8 cellular contexts compared by ENCODE assay signal in the genomic region with DNA sequence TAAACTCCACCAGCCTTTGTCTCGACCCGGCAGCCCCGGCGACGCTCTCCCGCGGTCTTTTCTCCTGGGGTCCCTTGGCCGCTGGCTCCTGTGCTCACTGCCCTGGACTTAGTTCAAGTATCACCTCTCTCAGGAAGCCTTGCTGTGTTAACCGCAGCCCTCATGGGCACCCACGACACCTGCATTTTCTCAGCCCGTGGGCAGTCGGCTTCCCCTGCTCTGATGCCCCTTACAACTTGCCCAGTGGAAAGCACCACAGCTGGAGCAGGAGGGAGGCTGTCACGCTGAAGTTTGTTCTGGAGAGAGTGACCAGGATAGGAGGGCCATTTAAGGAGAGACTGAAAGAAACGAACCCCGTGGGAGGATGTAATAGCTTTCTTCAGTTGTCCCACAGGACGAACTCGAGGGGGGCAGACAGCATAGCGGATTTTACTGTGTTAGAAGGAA. TPM values are rescaled to one million over a fixed set of nuclear protein-coding genes. Genes with fewer than 3 reads are reported as not detected.
DNase-seq lines count a peak whose midpoint lies in the region; ATAC-seq and TF ChIP-seq lines count a peak whose summit lies in the region.

No MANE protein-coding gene starts in this region.

- DNase-seq in EL: peak; percentile 39
- peak; percentile 32 for DNase-seq in activated naive CD8-positive, alpha-beta T cell treated with anti-CD3 and anti-CD28 coated beads for 36 hours
- no peak for DNase-seq in spleen
- no peak for DNase-seq in NCI-H446 treated with DMSO at 0.1 percent for 48 hours (lab: John Stamatoyannopoulos, UW)
- no peak for DNase-seq in D341Med (ENCODE audit: low spot score)

- no peaks in the 10 kb centered on the region for H3K27me3 ChIP-seq in spleen (replicated peaks in 1 of 7)

- no peak overlapping the region for H3K27ac Mint-ChIP-seq in activated naive CD8-positive, alpha-beta T cell treated with anti-CD3 and anti-CD28 coated beads for 36 hours

- no peak overlapping the region for H3K4me3 Mint-ChIP-seq in activated naive CD8-positive, alpha-beta T cell treated with anti-CD3 and anti-CD28 coated beads for 36 hours

- peaks cover 30% of the 10 kb centered on the region for H3K4me1 Mint-ChIP-seq in activated naive CD8-positive, alpha-beta T cell treated with anti-CD3 and anti-CD28 coated beads for 36 hours

- peak overlapping the region; percentile 74 to 90 (median 85) for H3K27ac ChIP-seq in spleen

- 0 to 1% (median 0%) methylated on average over 16 to 18 of the region's 18 CpGs for WGBS in spleen, 5 donors

- no peaks in the 10 kb centered on the region for H3K9me3 ChIP-seq in spleen

- TF ChIP-seq POLR2A in spleen (IDR thresholded peaks at IDR 0.05): no peak

- ATAC-seq in GM19463 (IDR thresholded peaks at IDR 0.05; ENCODE audit: unreplicated experiment) (peak; percentile 24), HG03457 (IDR thresholded peaks at IDR 0.05; ENCODE audit: unreplicated experiment) (peak; percentile 18)

- no peaks in the 10 kb centered on the region for H3K9me3 Mint-ChIP-seq in activated naive CD8-positive, alpha-beta T cell treated with anti-CD3 and anti-CD28 coated beads for 36 hours

- intact Hi-C loops in spleen (cut with DNase I; ENCODE audit: low total_unique reads): no loop called here

- H3K4me3 ChIP-seq in iPS-11a (ENCODE audit: low read depth, low read length): peak overlapping the region; percentile 92
- H3K4me3 ChIP-seq in spleen: peak overlapping the region; percentile 70 to 97 (median 92)

- no peaks in the 10 kb centered on the region for H3K27me3 Mint-ChIP-seq in activated naive CD8-positive, alpha-beta T cell treated with anti-CD3 and anti-CD28 coated beads for 36 hours

- H3K4me1 ChIP-seq in spleen: peaks cover 10 to 50% (median 32%) of the 10 kb centered on the region in 6 donors

- peaks cover 2% of the 10 kb centered on the region for H3K36me3 Mint-ChIP-seq in activated naive CD8-positive, alpha-beta T cell treated with anti-CD3 and anti-CD28 coated beads for 36 hours

- no peak for TF ChIP-seq CTCF in spleen (IDR thresholded peaks at IDR 0.05 in 8 of 11, conservative IDR thresholded peaks at IDR 0.05 in 3 of 11)

- H3K36me3 ChIP-seq in spleen: peaks cover 0 to 17% (median 4%) of the 10 kb centered on the region in 6 donors

RNA-seq across cellular contexts. Expression of a gene that starts 0.4 kb away (rescaled TPM):
- total RNA-seq in activated naive CD8-positive, alpha-beta T cell treated with anti-CD3 and anti-CD28 coated beads for 36 hours: 1 to 10 TPM; 6.0 to 7.6 TPM
- 10 to 100 TPM in 4 of 7 donors, 1 to 10 TPM in 3; 4.8 to 45.5 (median 11.4) TPM for total RNA-seq in spleen
- under 1 TPM; 0.67 to 0.93 (median 0.70) TPM for polyA plus RNA-seq in spleen

RNA-seq across cellular contexts. Expression of a gene that starts 0.5 kb away (rescaled TPM):
- 10 to 100 TPM; 50.4 to 59.4 TPM for total RNA-seq in activated naive CD8-positive, alpha-beta T cell treated with anti-CD3 and anti-CD28 coated beads for 36 hours
- total RNA-seq in spleen: 10 to 100 TPM; 30.8 to 47.0 (median 37.8) TPM
- polyA plus RNA-seq in spleen: 10 to 100 TPM; 20.4 to 25.9 (median 20.8) TPM

Comparison
In these comparisons a context has a peak if more than half of its experiments do, and no peak if none do; other contexts are left out.
1. DNase-seq: peak in EL (single experiment) and activated naive CD8-positive, alpha-beta T cell treated with anti-CD3 and anti-CD28 coated beads for 36 hours (single experiment); none in spleen (single experiment), NCI-H446 treated with DMSO at 0.1 percent for 48 hours (single experiment) and D341Med (single experiment).